In genomic region chr13:73870970-73871935, GRCh38 we compare ENCODE assay signal across 12 cellular contexts.
DNase-seq lines count a peak whose midpoint lies in the region; ATAC-seq and TF ChIP-seq lines count a peak whose summit lies in the region.
"Had no signal": no experiment of that assay in that cellular context is flagged by ENCODE, and none has a peak within 500 bp of the region (broad histone marks: within the 10 kb centered on the region; RNA-seq: fewer than 3 reads in every experiment).

No MANE protein-coding gene starts in this region.

- no peaks in the 10 kb centered on the region for H3K36me3 ChIP-seq in left ventricle myocardium inferior
- H3K36me3 ChIP-seq: prostate gland, thoracic aorta had no signal

- no peaks in the 10 kb centered on the region for H3K9me3 ChIP-seq in left ventricle myocardium inferior (replicated peaks)
- H3K9me3 ChIP-seq: prostate gland, thoracic aorta had no signal

- in situ Hi-C loops in G401 (cut with HindIII; ENCODE audit: low sequenced_read_pairs): no loop called here

- ATAC-seq in T-cell (replicated peaks in 1 of 4): peak in 3 of 4 experiments; percentile 45 to 53 (median 48)

- H3K36me3 Mint-ChIP-seq in T-cell: peaks cover 2% of the 10 kb centered on the region

- H3K9me3 Mint-ChIP-seq in T-cell: no peaks in the 10 kb centered on the region

- no peak for TF ChIP-seq CTCF in left ventricle myocardium inferior (IDR thresholded peaks at IDR 0.05; ENCODE audit: borderline replicate concordance)

- no peaks in the 10 kb centered on the region for H3K27me3 ChIP-seq in left ventricle myocardium inferior (ENCODE audit: low read depth)

- no peaks in the 10 kb centered on the region for H3K27me3 Mint-ChIP-seq in T-cell

- H3K27ac Mint-ChIP-seq in T-cell: peak overlapping the region; percentile 80 to 84

- H3K4me3 Mint-ChIP-seq in T-cell: no peak overlapping the region

- intact Hi-C loops in left ventricle myocardium inferior (cut with micrococcal nuclease) (no loop called here), posterior cingulate gyrus (cut with DNase I) (no loop called here)

- POLR2A ChIA-PET in T-cell (lab: Charles Lee): no interaction called here

- CTCF ChIA-PET in T-cell (lab: Charles Lee): interaction anchor here in 1 of 2 donors (0.6 kb wide), 1 partner anchor 437 kb away, joined by 4 read pairs; no protein-coding TSS in a partner anchor

- H3K4me1 Mint-ChIP-seq in T-cell: peaks cover 45 to 60% (median 58%) of the 10 kb centered on the region in 3 donors

- H3K27ac ChIP-seq in left ventricle myocardium inferior (replicated peaks): peak overlapping the region; percentile 10
- H3K27ac ChIP-seq: prostate gland, thoracic aorta had no signal

- DNase-seq in activated gamma-delta T cell treated with Interleukin-2 at 50 U/mL for 16 hours (peak; percentile 11), activated gamma-delta T cell (lab: John Stamatoyannopoulos, UW) (no peak), T-cell (peak in 4 of 34 experiments; percentile 4 to 12 (median 6)), left ventricle myocardium inferior (no peak), posterior cingulate gyrus (no peak), NCI-H524 treated with DMSO at 0.1 percent for 48 hours (lab: John Stamatoyannopoulos, UW) (no peak), G401 (ENCODE audit: low spot score) (no peak)
- peak; percentile 13 for DNase-seq in stimulated activated naive CD4-positive, alpha-beta T cell treated with Interleukin-2 at 50 U/mL for 16 hours (lab: John Stamatoyannopoulos, UW)
- DNase-seq: T-helper 1 cell had no signal

- H3K4me1 ChIP-seq in left ventricle myocardium inferior: peaks cover 9% of the 10 kb centered on the region
- H3K4me1 ChIP-seq: prostate gland had no signal

- H3K4me3 ChIP-seq in left ventricle myocardium inferior: no peak overlapping the region
- H3K4me3 ChIP-seq: coronary artery, prostate gland, thoracic aorta had no signal

Comparison
In these comparisons a context has a peak if more than half of its experiments do, and no peak if none do; other contexts are left out.
1. DNase-seq: peak in activated gamma-delta T cell treated with Interleukin-2 at 50 U/mL for 16 hours (single experiment) and stimulated activated naive CD4-positive, alpha-beta T cell treated with Interleukin-2 at 50 U/mL for 16 hours (single experiment); none in activated gamma-delta T cell (single experiment), left ventricle myocardium inferior (single experiment), posterior cingulate gyrus (0 of 10), NCI-H524 treated with DMSO at 0.1 percent for 48 hours (single experiment) and G401 (single experiment).